1 cellular context compared by ENCODE assay signal in genomic region chr7:155003215-155003999, GRCh38.
A peak's percentile ranks its signal among the peaks of the same experiment; 100 is the strongest.
TF ChIP-seq lines count a peak whose summit lies in the region.

No MANE protein-coding gene starts in this region.

TF ChIP-seq in HepG2, 621 proteins besides CTCF, POLR2A, EP300 and RAD21 (continued from another document):
- TF ChIP-seq CREBL2 (CRISPR knock-in tag; IDR thresholded peaks at IDR 0.05; ENCODE audit: borderline replicate concordance): no peak
- TF ChIP-seq, protein P1, sequence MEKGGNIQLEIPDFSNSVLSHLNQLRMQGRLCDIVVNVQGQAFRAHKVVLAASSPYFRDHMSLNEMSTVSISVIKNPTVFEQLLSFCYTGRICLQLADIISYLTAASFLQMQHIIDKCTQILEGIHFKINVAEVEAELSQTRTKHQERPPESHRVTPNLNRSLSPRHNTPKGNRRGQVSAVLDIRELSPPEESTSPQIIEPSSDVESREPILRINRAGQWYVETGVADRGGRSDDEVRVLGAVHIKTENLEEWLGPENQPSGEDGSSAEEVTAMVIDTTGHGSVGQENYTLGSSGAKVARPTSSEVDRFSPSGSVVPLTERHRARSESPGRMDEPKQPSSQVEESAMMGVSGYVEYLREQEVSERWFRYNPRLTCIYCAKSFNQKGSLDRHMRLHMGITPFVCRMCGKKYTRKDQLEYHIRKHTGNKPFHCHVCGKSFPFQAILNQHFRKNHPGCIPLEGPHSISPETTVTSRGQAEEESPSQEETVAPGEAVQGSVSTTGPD (CRISPR knock-in tag; IDR thresholded peaks at IDR 0.05): no peak
- TF ChIP-seq, protein P2, sequence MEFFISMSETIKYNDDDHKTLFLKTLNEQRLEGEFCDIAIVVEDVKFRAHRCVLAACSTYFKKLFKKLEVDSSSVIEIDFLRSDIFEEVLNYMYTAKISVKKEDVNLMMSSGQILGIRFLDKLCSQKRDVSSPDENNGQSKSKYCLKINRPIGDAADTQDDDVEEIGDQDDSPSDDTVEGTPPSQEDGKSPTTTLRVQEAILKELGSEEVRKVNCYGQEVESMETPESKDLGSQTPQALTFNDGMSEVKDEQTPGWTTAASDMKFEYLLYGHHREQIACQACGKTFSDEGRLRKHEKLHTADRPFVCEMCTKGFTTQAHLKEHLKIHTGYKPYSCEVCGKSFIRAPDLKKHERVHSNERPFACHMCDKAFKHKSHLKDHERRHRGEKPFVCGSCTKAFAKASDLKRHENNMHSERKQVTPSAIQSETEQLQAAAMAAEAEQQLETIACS (CRISPR knock-in tag; IDR thresholded peaks at IDR 0.05): peak; percentile 77
- TF ChIP-seq ARID3A (IDR thresholded peaks at IDR 0.05; ENCODE audit: low read depth, low read length): 0 out of 2 replicates have a peak, but pooled peaks have one; percentile 9
- peak; percentile 71; the same call in 1 of the 2 replicates for TF ChIP-seq ZNF776 (CRISPR knock-in tag; IDR thresholded peaks at IDR 0.05)
- no peak for TF ChIP-seq FOXP1 (IDR thresholded peaks at IDR 0.05)
- no peak for TF ChIP-seq FOXP1 (CRISPR knock-in tag; IDR thresholded peaks at IDR 0.05)
- TF ChIP-seq, protein P3, sequence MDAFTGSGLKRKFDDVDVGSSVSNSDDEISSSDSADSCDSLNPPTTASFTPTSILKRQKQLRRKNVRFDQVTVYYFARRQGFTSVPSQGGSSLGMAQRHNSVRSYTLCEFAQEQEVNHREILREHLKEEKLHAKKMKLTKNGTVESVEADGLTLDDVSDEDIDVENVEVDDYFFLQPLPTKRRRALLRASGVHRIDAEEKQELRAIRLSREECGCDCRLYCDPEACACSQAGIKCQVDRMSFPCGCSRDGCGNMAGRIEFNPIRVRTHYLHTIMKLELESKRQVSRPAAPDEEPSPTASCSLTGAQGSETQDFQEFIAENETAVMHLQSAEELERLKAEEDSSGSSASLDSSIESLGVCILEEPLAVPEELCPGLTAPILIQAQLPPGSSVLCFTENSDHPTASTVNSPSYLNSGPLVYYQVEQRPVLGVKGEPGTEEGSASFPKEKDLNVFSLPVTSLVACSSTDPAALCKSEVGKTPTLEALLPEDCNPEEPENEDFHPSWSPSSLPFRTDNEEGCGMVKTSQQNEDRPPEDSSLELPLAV (CRISPR knock-in tag; conservative IDR thresholded peaks at IDR 0.05; ENCODE audit: low read depth): no peak
- no peak for TF ChIP-seq NFIC (IDR thresholded peaks at IDR 0.05; ENCODE audit: low read length)
- peak; percentile 80; the same call in 1 of the 2 replicates for TF ChIP-seq ZNF224 (CRISPR knock-in tag; IDR thresholded peaks at IDR 0.05)
- peak; percentile 37; the same call in 1 of the 2 replicates for TF ChIP-seq ZNF121 (CRISPR knock-in tag; IDR thresholded peaks at IDR 0.05)
- no peak; the same call in 1 of the 2 replicates for TF ChIP-seq ZNF878 (CRISPR knock-in tag; IDR thresholded peaks at IDR 0.05)
- TF ChIP-seq ZNF558 (CRISPR knock-in tag; IDR thresholded peaks at IDR 0.05; ENCODE audit: borderline replicate concordance): no peak; the same call in 1 of the 2 replicates
- no peak for TF ChIP-seq RFXANK (CRISPR knock-in tag; IDR thresholded peaks at IDR 0.05)
- no peak for TF ChIP-seq HDAC6 (IDR thresholded peaks at IDR 0.05; ENCODE audit: low read depth, low read length)
- TF ChIP-seq KLF9 (CRISPR knock-in tag; IDR thresholded peaks at IDR 0.05; ENCODE audit: low read depth): no peak
- TF ChIP-seq FOXC1 (CRISPR knock-in tag; IDR thresholded peaks at IDR 0.05; ENCODE audit: borderline replicate concordance): peak; percentile 55
- TF ChIP-seq CCDC6 (CRISPR knock-in tag; IDR thresholded peaks at IDR 0.05): 0 out of 2 replicates have a peak, but pooled peaks have one; percentile 79
- TF ChIP-seq ZFP1 (CRISPR knock-in tag; IDR thresholded peaks at IDR 0.05): no peak
- no peak for TF ChIP-seq SNRNP70 (IDR thresholded peaks at IDR 0.05; ENCODE audit: low read depth, low read length)
- no peak for TF ChIP-seq HMG20B (CRISPR knock-in tag; conservative IDR thresholded peaks at IDR 0.05)
- no peak for TF ChIP-seq BRF2 (CRISPR knock-in tag; IDR thresholded peaks at IDR 0.05)
- TF ChIP-seq MAZ (IDR thresholded peaks at IDR 0.05; ENCODE audit: borderline replicate concordance, low read depth, low read length): peak; percentile 46; the same call in 1 of the 2 replicates
- peak; percentile 68 for TF ChIP-seq MAZ (CRISPR knock-in tag; IDR thresholded peaks at IDR 0.05; ENCODE audit: low read depth)
- 0 out of 2 replicates have a peak, but pooled peaks have one; percentile 55 for TF ChIP-seq ARNTL (CRISPR knock-in tag; IDR thresholded peaks at IDR 0.05)
- TF ChIP-seq SMARCE1 (IDR thresholded peaks at IDR 0.05; ENCODE audit: borderline replicate concordance): no peak
- no peak for TF ChIP-seq XBP1 (CRISPR knock-in tag; IDR thresholded peaks at IDR 0.05)
- TF ChIP-seq LCORL (IDR thresholded peaks at IDR 0.05): peak; percentile 37; the same call in 1 of the 2 replicates
- no peak for TF ChIP-seq LCORL (CRISPR knock-in tag; IDR thresholded peaks at IDR 0.05)
- 0 out of 2 replicates have a peak, but pooled peaks have one; percentile 25 for TF ChIP-seq ZSCAN21 (CRISPR knock-in tag; IDR thresholded peaks at IDR 0.05; ENCODE audit: borderline replicate concordance)
- 0 out of 2 replicates have a peak, but pooled peaks have one; percentile 69 for TF ChIP-seq ZNF564 (CRISPR knock-in tag; IDR thresholded peaks at IDR 0.05)
- TF ChIP-seq MXI1 (IDR thresholded peaks at IDR 0.05; ENCODE audit: borderline replicate concordance, low read depth, low read length): no peak; the same call in 2 of the 3 replicates
- TF ChIP-seq ZNF883 (CRISPR knock-in tag; IDR thresholded peaks at IDR 0.05; ENCODE audit: not compliant biosample characterization): peak; percentile 68
- no peak for TF ChIP-seq SOX13 (IDR thresholded peaks at IDR 0.05)
- TF ChIP-seq SOX13 (CRISPR knock-in tag; conservative IDR thresholded peaks at IDR 0.05 in 1 of 2, IDR thresholded peaks at IDR 0.05 in 1 of 2): no peak
- no peak for TF ChIP-seq ZSCAN25 (CRISPR knock-in tag; IDR thresholded peaks at IDR 0.05)
- no peak for TF ChIP-seq ZHX2 (IDR thresholded peaks at IDR 0.05; ENCODE audit: low read depth)
- TF ChIP-seq ZHX2 (CRISPR knock-in tag; IDR thresholded peaks at IDR 0.05; ENCODE audit: borderline replicate concordance): no peak
- TF ChIP-seq CBX5 (CRISPR knock-in tag; IDR thresholded peaks at IDR 0.05; ENCODE audit: borderline replicate concordance): no peak
- TF ChIP-seq ZNF256 (CRISPR knock-in tag; conservative IDR thresholded peaks at IDR 0.05): no peak
- no peak for TF ChIP-seq ATF3 (CRISPR knock-in tag; IDR thresholded peaks at IDR 0.05)
- 0 out of 2 replicates have a peak, but pooled peaks have one; percentile 31 for TF ChIP-seq ZHX1 (CRISPR knock-in tag; IDR thresholded peaks at IDR 0.05; ENCODE audit: low read depth)
- TF ChIP-seq HOXA3 (CRISPR knock-in tag; IDR thresholded peaks at IDR 0.05): peak; percentile 30
TF ChIP-seq in HepG2: peak in this region for 207.
